Comparison of ENCODE assay signal across 14 cellular contexts in genomic region chr13:112452380-112453206, GRCh38.
DNase-seq lines count a peak whose midpoint lies in the region; ATAC-seq and TF ChIP-seq lines count a peak whose summit lies in the region.
"Had no signal": no experiment of that assay in that cellular context is flagged by ENCODE, and none has a peak within 500 bp of the region (broad histone marks: within the 10 kb centered on the region; RNA-seq: fewer than 3 reads in every experiment).

No MANE protein-coding gene starts in this region.

- H3K4me3 ChIP-seq in left ventricle myocardium inferior (no peak overlapping the region), colonic mucosa (no peak overlapping the region), lung (no peak overlapping the region), vagina (no peak overlapping the region)
- H3K4me3 ChIP-seq: MG63 had no signal

- H3K27ac ChIP-seq in left ventricle myocardium inferior (replicated peaks) (no peak overlapping the region), colonic mucosa (no peak overlapping the region), lung (ENCODE audit: low read depth in 1 of 2, low read length in 1 of 2) (no peak overlapping the region), vagina (no peak overlapping the region)

- intact Hi-C loops in cardiac septum (cut with DNase I) (no loop called here), left ventricle myocardium inferior (cut with micrococcal nuclease) (no loop called here), colonic mucosa (cut with DNase I) (no loop called here), vagina (cut with DNase I) (no loop called here)

- no peaks in the 10 kb centered on the region for H3K9me3 ChIP-seq in left ventricle myocardium inferior (replicated peaks)
- H3K9me3 ChIP-seq in colonic mucosa: no peaks in the 10 kb centered on the region
- H3K9me3 ChIP-seq in lung (ENCODE audit: control insufficient read depth in 2 of 2, insufficient read depth in 1 of 2, low read length in 1 of 2): peaks cover 0 to 3% of the 10 kb centered on the region in 2 donors
- H3K9me3 ChIP-seq in vagina: no peaks in the 10 kb centered on the region
- H3K9me3 ChIP-seq: MG63 had no signal

- no peak for TF ChIP-seq POLR2A in vagina (IDR thresholded peaks at IDR 0.05)

- no peak for ATAC-seq in lung (ENCODE audit: insufficient read depth, low FRiP score)
- ATAC-seq in GM21367 (IDR thresholded peaks at IDR 0.05; ENCODE audit: unreplicated experiment): no peak
- ATAC-seq: Panc1 had no signal

- no peak overlapping the region for H3K9ac ChIP-seq in colonic mucosa (ENCODE audit: low read depth in 2 of 2, low read length in 2 of 2)

- peaks cover 76% of the 10 kb centered on the region for H3K27me3 ChIP-seq in left ventricle myocardium inferior (ENCODE audit: low read depth)
- no peaks in the 10 kb centered on the region for H3K27me3 ChIP-seq in colonic mucosa
- no peaks in the 10 kb centered on the region for H3K27me3 ChIP-seq in lung (ENCODE audit: control insufficient read depth, insufficient read depth)
- no peaks in the 10 kb centered on the region for H3K27me3 ChIP-seq in vagina
- H3K27me3 ChIP-seq: MG63 had no signal

- TF ChIP-seq CTCF in left ventricle myocardium inferior (IDR thresholded peaks at IDR 0.05; ENCODE audit: borderline replicate concordance) (no peak), colonic mucosa (IDR thresholded peaks at IDR 0.05) (no peak), lung (IDR thresholded peaks at IDR 0.05; ENCODE audit: control extremely low read depth, extremely low read depth) (no peak), vagina (IDR thresholded peaks at IDR 0.05) (no peak)

- H3K36me3 ChIP-seq in left ventricle myocardium inferior: no peaks in the 10 kb centered on the region
- H3K36me3 ChIP-seq in colonic mucosa: no peaks in the 10 kb centered on the region
- H3K36me3 ChIP-seq in lung (ENCODE audit: control insufficient read depth in 2 of 2, insufficient read depth in 2 of 2, low read length in 2 of 2): no peaks in the 10 kb centered on the region
- no peaks in the 10 kb centered on the region for H3K36me3 ChIP-seq in vagina
- H3K36me3 ChIP-seq: MG63 had no signal

- H3K4me1 ChIP-seq in left ventricle myocardium inferior: no peaks in the 10 kb centered on the region
- no peaks in the 10 kb centered on the region for H3K4me1 ChIP-seq in colonic mucosa
- H3K4me1 ChIP-seq in lung (ENCODE audit: control insufficient read depth in 2 of 2, insufficient read depth in 2 of 2, low read length in 2 of 2): no peaks in the 10 kb centered on the region
- H3K4me1 ChIP-seq in vagina: no peaks in the 10 kb centered on the region

- WGBS in lung, 2 donors: 82 to 86% methylated on average over 36 of the region's 36 CpGs

- DNase-seq in cardiac septum (ENCODE audit: low spot score) (peak; percentile 59), left ventricle myocardium inferior (no peak), colonic mucosa (peak; percentile 12), lung (ENCODE audit: low spot score) (peak; percentile 17), vagina (ENCODE audit: extremely low spot score in 2 of 2) (peak; percentile 58 to 91), HUDEP-2 (lab: John Stamatoyannopoulos, UW; ENCODE audit: unreplicated experiment in 76 of 76) (no peak), DMS79 (lab: John Stamatoyannopoulos, UW) (no peak)
- DNase-seq: CD4-positive, CD25-positive, alpha-beta regulatory T cell; MG63; NCI-H1092 treated with DMSO at 0.1 percent for 48 hours; NCI-H2081 treated with DMSO at 0.1 percent for 48 hours; NCI-H524 had no signal

Comparison
In these comparisons a context has a peak if more than half of its experiments do, and no peak if none do; other contexts are left out.
1. DNase-seq: peak in cardiac septum (single experiment), colonic mucosa (single experiment), lung (single experiment) and vagina (2 of 2); none in left ventricle myocardium inferior (single experiment), HUDEP-2 (0 of 76) and DMS79 (single experiment).